Comparison of ENCODE assay signal across 1 cellular context in the genomic region with DNA sequence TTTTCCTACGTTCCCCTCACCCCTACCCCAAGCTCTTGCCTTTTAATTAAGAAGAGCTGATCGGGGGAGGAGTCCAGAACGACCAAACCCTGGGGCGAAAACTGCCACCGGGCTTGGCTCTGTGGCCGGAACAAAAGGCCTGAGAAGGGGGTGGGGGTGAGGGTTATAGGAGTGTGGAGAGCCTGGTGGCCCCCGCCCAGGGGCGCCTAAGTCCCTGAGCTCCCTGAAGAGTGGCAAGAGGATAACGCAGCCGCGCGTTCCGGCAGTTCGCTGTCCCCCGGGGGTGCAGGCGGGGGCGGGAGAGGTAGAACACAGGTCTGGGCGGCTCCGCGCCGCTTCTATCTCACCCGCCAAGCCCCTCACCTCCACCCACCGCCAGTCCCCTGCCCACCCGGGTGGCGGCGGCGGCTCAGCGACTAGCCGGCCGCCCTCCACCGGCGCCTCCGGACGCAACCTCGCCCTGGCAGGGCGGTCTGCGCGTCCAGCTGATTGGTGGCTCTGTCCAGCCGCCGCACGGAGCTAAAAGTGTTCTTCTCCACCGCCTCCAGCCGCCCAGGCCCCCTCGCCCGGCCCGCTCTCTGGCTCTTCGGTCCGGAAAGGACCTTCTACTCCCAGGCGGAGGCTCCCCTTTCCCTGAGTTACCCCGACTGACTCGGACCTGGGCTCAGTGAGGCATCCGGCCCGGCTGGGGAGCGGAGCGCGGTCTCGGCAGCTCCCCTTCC.
TF ChIP-seq lines count a peak whose summit lies in the region.

No MANE protein-coding gene starts in this region.

TF ChIP-seq in SK-N-SH treated with all-trans-retinoic acid at 6 μM for 48 hours, 23 proteins besides CTCF, POLR2A, EP300 and RAD21 (continued from another document):
- TF ChIP-seq, protein P1, sequence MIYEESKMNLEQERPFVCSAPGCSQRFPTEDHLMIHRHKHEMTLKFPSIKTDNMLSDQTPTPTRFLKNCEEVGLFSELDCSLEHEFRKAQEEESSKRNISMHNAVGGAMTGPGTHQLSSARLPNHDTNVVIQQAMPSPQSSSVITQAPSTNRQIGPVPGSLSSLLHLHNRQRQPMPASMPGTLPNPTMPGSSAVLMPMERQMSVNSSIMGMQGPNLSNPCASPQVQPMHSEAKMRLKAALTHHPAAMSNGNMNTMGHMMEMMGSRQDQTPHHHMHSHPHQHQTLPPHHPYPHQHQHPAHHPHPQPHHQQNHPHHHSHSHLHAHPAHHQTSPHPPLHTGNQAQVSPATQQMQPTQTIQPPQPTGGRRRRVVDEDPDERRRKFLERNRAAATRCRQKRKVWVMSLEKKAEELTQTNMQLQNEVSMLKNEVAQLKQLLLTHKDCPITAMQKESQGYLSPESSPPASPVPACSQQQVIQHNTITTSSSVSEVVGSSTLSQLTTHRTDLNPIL (CRISPR knock-in tag; IDR thresholded peaks at IDR 0.05; ENCODE audit: low read depth), result no peak
- TF ChIP-seq, protein P2, sequence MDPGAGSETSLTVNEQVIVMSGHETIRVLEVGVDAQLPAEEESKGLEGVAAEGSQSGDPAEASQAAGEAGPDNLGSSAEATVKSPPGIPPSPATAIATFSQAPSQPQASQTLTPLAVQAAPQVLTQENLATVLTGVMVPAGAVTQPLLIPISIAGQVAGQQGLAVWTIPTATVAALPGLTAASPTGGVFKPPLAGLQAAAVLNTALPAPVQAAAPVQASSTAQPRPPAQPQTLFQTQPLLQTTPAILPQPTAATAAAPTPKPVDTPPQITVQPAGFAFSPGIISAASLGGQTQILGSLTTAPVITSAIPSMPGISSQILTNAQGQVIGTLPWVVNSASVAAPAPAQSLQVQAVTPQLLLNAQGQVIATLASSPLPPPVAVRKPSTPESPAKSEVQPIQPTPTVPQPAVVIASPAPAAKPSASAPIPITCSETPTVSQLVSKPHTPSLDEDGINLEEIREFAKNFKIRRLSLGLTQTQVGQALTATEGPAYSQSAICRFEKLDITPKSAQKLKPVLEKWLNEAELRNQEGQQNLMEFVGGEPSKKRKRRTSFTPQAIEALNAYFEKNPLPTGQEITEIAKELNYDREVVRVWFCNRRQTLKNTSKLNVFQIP (CRISPR knock-in tag; IDR thresholded peaks at IDR 0.05; ENCODE audit: borderline replicate concordance, low read depth), result no peak
- TF ChIP-seq, protein P3, sequence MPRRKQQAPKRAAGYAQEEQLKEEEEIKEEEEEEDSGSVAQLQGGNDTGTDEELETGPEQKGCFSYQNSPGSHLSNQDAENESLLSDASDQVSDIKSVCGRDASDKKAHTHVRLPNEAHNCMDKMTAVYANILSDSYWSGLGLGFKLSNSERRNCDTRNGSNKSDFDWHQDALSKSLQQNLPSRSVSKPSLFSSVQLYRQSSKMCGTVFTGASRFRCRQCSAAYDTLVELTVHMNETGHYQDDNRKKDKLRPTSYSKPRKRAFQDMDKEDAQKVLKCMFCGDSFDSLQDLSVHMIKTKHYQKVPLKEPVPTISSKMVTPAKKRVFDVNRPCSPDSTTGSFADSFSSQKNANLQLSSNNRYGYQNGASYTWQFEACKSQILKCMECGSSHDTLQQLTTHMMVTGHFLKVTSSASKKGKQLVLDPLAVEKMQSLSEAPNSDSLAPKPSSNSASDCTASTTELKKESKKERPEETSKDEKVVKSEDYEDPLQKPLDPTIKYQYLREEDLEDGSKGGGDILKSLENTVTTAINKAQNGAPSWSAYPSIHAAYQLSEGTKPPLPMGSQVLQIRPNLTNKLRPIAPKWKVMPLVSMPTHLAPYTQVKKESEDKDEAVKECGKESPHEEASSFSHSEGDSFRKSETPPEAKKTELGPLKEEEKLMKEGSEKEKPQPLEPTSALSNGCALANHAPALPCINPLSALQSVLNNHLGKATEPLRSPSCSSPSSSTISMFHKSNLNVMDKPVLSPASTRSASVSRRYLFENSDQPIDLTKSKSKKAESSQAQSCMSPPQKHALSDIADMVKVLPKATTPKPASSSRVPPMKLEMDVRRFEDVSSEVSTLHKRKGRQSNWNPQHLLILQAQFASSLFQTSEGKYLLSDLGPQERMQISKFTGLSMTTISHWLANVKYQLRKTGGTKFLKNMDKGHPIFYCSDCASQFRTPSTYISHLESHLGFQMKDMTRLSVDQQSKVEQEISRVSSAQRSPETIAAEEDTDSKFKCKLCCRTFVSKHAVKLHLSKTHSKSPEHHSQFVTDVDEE (CRISPR knock-in tag; IDR thresholded peaks at IDR 0.05), result no peak
- TF ChIP-seq RARB (CRISPR knock-in tag; IDR thresholded peaks at IDR 0.05) (no peak), BACH2 (CRISPR knock-in tag; IDR thresholded peaks at IDR 0.05; ENCODE audit: borderline replicate concordance) (no peak), ESRRG (CRISPR knock-in tag; IDR thresholded peaks at IDR 0.05) (no peak)
- TF ChIP-seq, protein P4, sequence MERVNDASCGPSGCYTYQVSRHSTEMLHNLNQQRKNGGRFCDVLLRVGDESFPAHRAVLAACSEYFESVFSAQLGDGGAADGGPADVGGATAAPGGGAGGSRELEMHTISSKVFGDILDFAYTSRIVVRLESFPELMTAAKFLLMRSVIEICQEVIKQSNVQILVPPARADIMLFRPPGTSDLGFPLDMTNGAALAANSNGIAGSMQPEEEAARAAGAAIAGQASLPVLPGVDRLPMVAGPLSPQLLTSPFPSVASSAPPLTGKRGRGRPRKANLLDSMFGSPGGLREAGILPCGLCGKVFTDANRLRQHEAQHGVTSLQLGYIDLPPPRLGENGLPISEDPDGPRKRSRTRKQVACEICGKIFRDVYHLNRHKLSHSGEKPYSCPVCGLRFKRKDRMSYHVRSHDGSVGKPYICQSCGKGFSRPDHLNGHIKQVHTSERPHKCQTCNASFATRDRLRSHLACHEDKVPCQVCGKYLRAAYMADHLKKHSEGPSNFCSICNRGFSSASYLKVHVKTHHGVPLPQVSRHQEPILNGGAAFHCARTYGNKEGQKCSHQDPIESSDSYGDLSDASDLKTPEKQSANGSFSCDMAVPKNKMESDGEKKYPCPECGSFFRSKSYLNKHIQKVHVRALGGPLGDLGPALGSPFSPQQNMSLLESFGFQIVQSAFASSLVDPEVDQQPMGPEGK (CRISPR knock-in tag; IDR thresholded peaks at IDR 0.05; ENCODE audit: borderline replicate concordance), result no peak
TF ChIP-seq in SK-N-SH treated with all-trans-retinoic acid at 6 μM for 48 hours: peak in this region for 0.
